In genomic region chr19:2303209-2303798, GRCh38 we compare ENCODE assay signal across 1 cellular context.
A peak's percentile ranks its signal among the peaks of the same experiment; 100 is the strongest.
TF ChIP-seq lines count a peak whose summit lies in the region.

No MANE protein-coding gene starts in this region.

TF ChIP-seq in GM12878, 131 proteins besides CTCF, POLR2A, EP300 and RAD21:
- no peak for TF ChIP-seq ZBTB11 (CRISPR knock-in tag; IDR thresholded peaks at IDR 0.05)
- TF ChIP-seq MEF2B (IDR thresholded peaks at IDR 0.05; ENCODE audit: partially characterized antibody, poor library complexity, severe bottlenecking), result peak; percentile 24
